ENCODE assay signal across 10 cellular contexts in the genomic region with DNA sequence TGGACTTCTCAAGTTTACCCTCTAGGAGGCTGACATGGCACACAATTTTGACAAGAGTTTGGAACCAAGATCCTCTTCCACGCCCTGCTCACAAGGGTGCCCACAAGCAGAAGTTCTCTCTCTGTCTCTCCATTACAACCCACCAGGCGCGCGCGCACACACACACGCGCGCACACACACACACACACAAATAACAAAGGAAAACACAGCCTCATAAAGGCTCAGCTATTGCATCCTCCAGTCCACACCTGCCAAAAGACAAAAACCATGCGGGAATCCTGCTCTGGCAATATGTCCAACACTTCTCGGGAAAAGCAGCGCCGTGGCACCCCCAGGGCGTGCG. TPM values are rescaled to one million over a fixed set of nuclear protein-coding genes. Genes with fewer than 3 reads are reported as not detected.
DNase-seq lines count a peak whose midpoint lies in the region; ATAC-seq, FAIRE-seq and TF ChIP-seq lines count a peak whose summit lies in the region.
"Had no signal": no experiment of that assay in that cellular context is flagged by ENCODE, and none has a peak within 500 bp of the region (broad histone marks: within the 10 kb centered on the region; RNA-seq: fewer than 3 reads in every experiment).

No MANE protein-coding gene starts in this region.

- intact Hi-C loops in MCF 10A (cut with micrococcal nuclease) (no loop called here), lower lobe of right lung (cut with DNase I) (no loop called here)

- 32% methylated on average over 14 of the region's 14 CpGs for WGBS in A549 (ENCODE audit: missing lambda C conversion rate)

- H3K4me2 ChIP-seq in A549, result peak overlapping the region; percentile 73

- H3K27ac Mint-ChIP-seq in MCF 10A (ENCODE audit: low read depth, unreplicated experiment), result no peak overlapping the region
- H3K27ac Mint-ChIP-seq: natural killer cell had no signal

- CTCF ChIA-PET in A549 (lab: Yijun Ruan, JAX) (interaction anchor here (1.5 kb wide), 1 partner anchor 74 kb away, joined by 3 read pairs; no protein-coding TSS in a partner anchor), MCF 10A (lab: Yijun Ruan, JAX) (no interaction called here)

- peak overlapping the region; percentile 26 for H3K4me3 Mint-ChIP-seq in MCF 10A (ENCODE audit: unreplicated experiment)
- H3K4me3 Mint-ChIP-seq: natural killer cell had no signal

- peaks cover 11% of the 10 kb centered on the region; the same call in 2 of the 3 replicates for H3K9me3 ChIP-seq in A549
- no peaks in the 10 kb centered on the region for H3K9me3 ChIP-seq in lower lobe of right lung

- DNase-seq in A549 (ENCODE audit: low read depth in 1 of 2, low spot score in 1 of 2) (peak in 1 of 2 experiments; percentile 10), NCI-H146 treated with DMSO at 0.1 percent for 48 hours (lab: John Stamatoyannopoulos, UW; ENCODE audit: unreplicated experiment) (peak; percentile 83), MCF 10A (ENCODE audit: unreplicated experiment) (no peak), lower lobe of right lung (no peak), GM03348 (ENCODE audit: low spot score) (no peak), NCI-H82 treated with DMSO at 0.1 percent for 48 hours (lab: John Stamatoyannopoulos, UW; ENCODE audit: unreplicated experiment) (no peak)
- DNase-seq in stimulated activated CD4-positive, alpha-beta T cell treated with anti-CD3 and anti-CD28 coated beads, Interleukin-2, amount 100 ng/mL, for 48 hours, result no peak
- DNase-seq: activated CD4-positive, alpha-beta T cell treated with anti-CD3 and anti-CD28 coated beads for 4 hours; natural killer cell had no signal

- TF ChIP-seq RAD21 in A549 (conservative IDR thresholded peaks at IDR 0.05 in 1 of 2, IDR thresholded peaks at IDR 0.05 in 1 of 2), result no peak

- no peaks in the 10 kb centered on the region for H3K36me3 ChIP-seq in lower lobe of right lung

- peaks cover 20% of the 10 kb centered on the region for H3K9me3 Mint-ChIP-seq in MCF 10A (ENCODE audit: unreplicated experiment)

- POLR2A ChIA-PET in A549 (lab: Yijun Ruan, JAX), result no interaction called here
- POLR2A ChIA-PET in MCF 10A (lab: Yijun Ruan, JAX), result no interaction called here

- H3K27me3 ChIP-seq in lower lobe of right lung (ENCODE audit: low read depth), result peaks cover 21% of the 10 kb centered on the region

- H3K4me1 ChIP-seq in A549 (peaks cover 9% of the 10 kb centered on the region; the same call in 1 of the 3 replicates), lower lobe of right lung (no peaks in the 10 kb centered on the region)

- TF ChIP-seq POLR2A in A549 (IDR thresholded peaks at IDR 0.05; ENCODE audit: low read length), result no peak

- peak overlapping the region; percentile 41 for H3K4me3 ChIP-seq in A549
- H3K4me3 ChIP-seq in lower lobe of right lung, result peak overlapping the region; percentile 48

- FAIRE-seq in A549 (lab: Jason Lieb, UNC), result no peak

- TF ChIP-seq EP300 in A549 (IDR thresholded peaks at IDR 0.05), result no peak

- no TSS peak for BruUV-seq in MCF 10A (replicated peaks; lab: Mats Ljungman, UMichigan)

- H3K27ac ChIP-seq in A549 (no peak overlapping the region), lower lobe of right lung (no peak overlapping the region)

- H3K27me3 Mint-ChIP-seq in MCF 10A (ENCODE audit: insufficient read depth, unreplicated experiment), result peaks cover 31% of the 10 kb centered on the region

- no peaks in the 10 kb centered on the region for H3K4me1 Mint-ChIP-seq in MCF 10A (ENCODE audit: insufficient read depth, unreplicated experiment)
- H3K4me1 Mint-ChIP-seq: natural killer cell had no signal

- no peak for TF ChIP-seq CTCF in A549 (IDR thresholded peaks at IDR 0.05)
- no peak for TF ChIP-seq CTCF in MCF 10A (IDR thresholded peaks at IDR 0.05; ENCODE audit: unreplicated experiment)
- TF ChIP-seq CTCF in lower lobe of right lung (IDR thresholded peaks at IDR 0.05), result no peak

- peak; percentile 16 to 45; a peak in 3 of 6 replicates for ATAC-seq in A549
- ATAC-seq in lower lobe of right lung, result peak in 1 of 2 donors; percentile 31
- ATAC-seq in GM21723 (IDR thresholded peaks at IDR 0.05; ENCODE audit: unreplicated experiment), result no peak
- ATAC-seq: natural killer cell had no signal

- H3K36me3 Mint-ChIP-seq in MCF 10A (ENCODE audit: insufficient read depth, unreplicated experiment), result peaks cover 7% of the 10 kb centered on the region

TF ChIP-seq in A549, 52 proteins besides CTCF, POLR2A, EP300 and RAD21:
- TF ChIP-seq BHLHE40 (IDR thresholded peaks at IDR 0.05; ENCODE audit: low read depth, low read length) (no peak), KDM1A (IDR thresholded peaks at IDR 0.05; ENCODE audit: low read depth) (no peak), CBX2 (IDR thresholded peaks at IDR 0.05; ENCODE audit: borderline replicate concordance, low read depth) (no peak), TFCP2L1 (CRISPR knock-in tag; IDR thresholded peaks at IDR 0.05) (no peak), RNF2 (IDR thresholded peaks at IDR 0.05; ENCODE audit: borderline replicate concordance, low read depth) (no peak), NFE2L2 (conservative IDR thresholded peaks at IDR 0.05; ENCODE audit: low read length) (no peak), JUN (IDR thresholded peaks at IDR 0.05) (no peak), MAZ (IDR thresholded peaks at IDR 0.05; ENCODE audit: borderline replicate concordance, low read depth, low read length) (no peak), SREBF2 (IDR thresholded peaks at IDR 0.05) (no peak)
- TF ChIP-seq, protein P1, sequence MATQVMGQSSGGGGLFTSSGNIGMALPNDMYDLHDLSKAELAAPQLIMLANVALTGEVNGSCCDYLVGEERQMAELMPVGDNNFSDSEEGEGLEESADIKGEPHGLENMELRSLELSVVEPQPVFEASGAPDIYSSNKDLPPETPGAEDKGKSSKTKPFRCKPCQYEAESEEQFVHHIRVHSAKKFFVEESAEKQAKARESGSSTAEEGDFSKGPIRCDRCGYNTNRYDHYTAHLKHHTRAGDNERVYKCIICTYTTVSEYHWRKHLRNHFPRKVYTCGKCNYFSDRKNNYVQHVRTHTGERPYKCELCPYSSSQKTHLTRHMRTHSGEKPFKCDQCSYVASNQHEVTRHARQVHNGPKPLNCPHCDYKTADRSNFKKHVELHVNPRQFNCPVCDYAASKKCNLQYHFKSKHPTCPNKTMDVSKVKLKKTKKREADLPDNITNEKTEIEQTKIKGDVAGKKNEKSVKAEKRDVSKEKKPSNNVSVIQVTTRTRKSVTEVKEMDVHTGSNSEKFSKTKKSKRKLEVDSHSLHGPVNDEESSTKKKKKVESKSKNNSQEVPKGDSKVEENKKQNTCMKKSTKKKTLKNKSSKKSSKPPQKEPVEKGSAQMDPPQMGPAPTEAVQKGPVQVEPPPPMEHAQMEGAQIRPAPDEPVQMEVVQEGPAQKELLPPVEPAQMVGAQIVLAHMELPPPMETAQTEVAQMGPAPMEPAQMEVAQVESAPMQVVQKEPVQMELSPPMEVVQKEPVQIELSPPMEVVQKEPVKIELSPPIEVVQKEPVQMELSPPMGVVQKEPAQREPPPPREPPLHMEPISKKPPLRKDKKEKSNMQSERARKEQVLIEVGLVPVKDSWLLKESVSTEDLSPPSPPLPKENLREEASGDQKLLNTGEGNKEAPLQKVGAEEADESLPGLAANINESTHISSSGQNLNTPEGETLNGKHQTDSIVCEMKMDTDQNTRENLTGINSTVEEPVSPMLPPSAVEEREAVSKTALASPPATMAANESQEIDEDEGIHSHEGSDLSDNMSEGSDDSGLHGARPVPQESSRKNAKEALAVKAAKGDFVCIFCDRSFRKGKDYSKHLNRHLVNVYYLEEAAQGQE (IDR thresholded peaks at IDR 0.05), result no peak

RNA-seq across cellular contexts. Expression of a gene that starts 0.9 kb away (rescaled TPM):
- polyA plus RNA-seq in A549 (2011; rRNA removed) (0.01 and 0.03 TPM in 2 replicates), A549 (2017; fragmentation: RNase III; extraction: RNeasy Plus Mini Kit Qiagen cat#74134 plus additional on column Dnase treatment) (not detected in 3 replicates)
- not detected in 2 replicates for polyA plus RNA-seq in A549 (2012; cell fraction: cytosol; rRNA removed)
- polyA plus RNA-seq in A549 (2012; cell fraction: nucleus; rRNA removed), result not detected in 2 replicates
- 0.05 and 0.12 TPM in 2 replicates for polyA minus RNA-seq in A549 (2011; rRNA and poly(A)+ RNA removed)
- total RNA-seq in MCF 10A (2022) (not detected in 2 replicates), lower lobe of right lung (0.21 TPM)
- total RNA-seq: natural killer cell had no signal
